In the genomic region with DNA sequence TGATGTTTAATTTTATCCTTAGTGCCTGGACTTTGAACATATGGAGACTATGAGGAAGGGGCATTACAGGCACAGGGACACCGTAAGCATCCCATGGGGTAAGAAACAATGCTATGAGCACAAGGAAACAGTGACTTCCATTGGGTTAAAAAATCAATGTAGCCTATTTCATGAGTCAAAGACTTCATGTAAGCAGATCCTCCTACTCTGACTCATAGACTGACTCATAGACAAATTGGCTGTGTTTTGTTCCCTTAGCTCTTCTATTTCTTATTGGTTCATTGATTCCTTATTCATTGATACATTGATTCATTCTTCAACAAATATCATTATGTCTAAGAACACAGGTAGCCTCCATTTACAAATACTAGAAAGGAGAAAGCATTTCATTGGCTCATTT, we compare ENCODE assay signal across 14 cellular contexts.
DNase-seq lines count a peak whose midpoint lies in the region; ATAC-seq and TF ChIP-seq lines count a peak whose summit lies in the region.
"Had no signal": no experiment of that assay in that cellular context is flagged by ENCODE, and none has a peak within 500 bp of the region (broad histone marks: within the 10 kb centered on the region; RNA-seq: fewer than 3 reads in every experiment).

No MANE protein-coding gene starts in this region.

- no peaks in the 10 kb centered on the region for H3K36me3 ChIP-seq in mesodermal cell (ENCODE audit: control insufficient read depth, insufficient read depth, low read length)
- H3K36me3 ChIP-seq in vagina = no peaks in the 10 kb centered on the region
- H3K36me3 ChIP-seq: BLaER1 treated with 17β-estradiol and CSF1 and Interleukin-3, amounts not matched to agents 10 nM and 100 nM; heart right ventricle had no signal

- no peaks in the 10 kb centered on the region for H3K27me3 ChIP-seq in dorsolateral prefrontal cortex
- no peaks in the 10 kb centered on the region for H3K27me3 ChIP-seq in vagina
- H3K27me3 ChIP-seq: BLaER1 treated with 17β-estradiol and CSF1 and Interleukin-3, amounts not matched to agents 10 nM and 100 nM; heart right ventricle had no signal

- H3K9me3 ChIP-seq in mesodermal cell (ENCODE audit: control insufficient read depth, low read length) (no peaks in the 10 kb centered on the region), vagina (no peaks in the 10 kb centered on the region)
- H3K9me3 ChIP-seq: BLaER1 treated with 17β-estradiol and CSF1 and Interleukin-3, amounts not matched to agents 10 nM and 100 nM; heart right ventricle had no signal

- intact Hi-C loops in dorsolateral prefrontal cortex (cut with DNase I) (no loop called here), vagina (cut with DNase I) (no loop called here)

- TF ChIP-seq POLR2A in vagina (IDR thresholded peaks at IDR 0.05) = no peak

- TF ChIP-seq CTCF in choroid plexus epithelial cell (conservative IDR thresholded peaks at IDR 0.05; ENCODE audit: low read depth, low read length) (no peak), dorsolateral prefrontal cortex (IDR thresholded peaks at IDR 0.05 in 54 of 56, conservative IDR thresholded peaks at IDR 0.05 in 2 of 56; ENCODE audit: low read depth in 1 of 56, partially characterized antibody in 56 of 56) (no peak), vagina (IDR thresholded peaks at IDR 0.05) (no peak)

- H3K4me1 ChIP-seq in mesodermal cell (ENCODE audit: control insufficient read depth, insufficient read depth, low read length, poor library complexity, severe bottlenecking) (peaks cover 20% of the 10 kb centered on the region), vagina (no peaks in the 10 kb centered on the region)
- H3K4me1 ChIP-seq: BLaER1 treated with 17β-estradiol and CSF1 and Interleukin-3, amounts not matched to agents 10 nM and 100 nM; heart right ventricle had no signal

- ATAC-seq in HG02981 (IDR thresholded peaks at IDR 0.05; ENCODE audit: unreplicated experiment) = no peak
- ATAC-seq: heart right ventricle, T-cell had no signal

- DNase-seq in AG08396 (ENCODE audit: low spot score) (peak; percentile 42), LHCN-M2 (ENCODE audit: low read depth) (peak; percentile 78), choroid plexus epithelial cell (ENCODE audit: low read depth) (peak; percentile 78), dorsolateral prefrontal cortex (no peak), NCI-H1694 (lab: John Stamatoyannopoulos, UW) (no peak), vagina (ENCODE audit: extremely low spot score in 2 of 2) (no peak)
- DNase-seq: activated CD4-positive, alpha-beta T cell treated with anti-CD3 and anti-CD28 coated beads, Interleukin-2, amount 10 ng/mL, durations not matched to agents 7 days and 5 days; heart right ventricle; retina; T-cell had no signal

- peak overlapping the region; percentile 68 for H3K27ac ChIP-seq in mesodermal cell (ENCODE audit: low read depth, low read length, severe bottlenecking)
- H3K27ac ChIP-seq in dorsolateral prefrontal cortex = no peak overlapping the region
- H3K27ac ChIP-seq in vagina = no peak overlapping the region
- H3K27ac ChIP-seq: BLaER1 treated with 17β-estradiol and CSF1 and Interleukin-3, amounts not matched to agents 10 nM and 100 nM; coronary artery; heart right ventricle had no signal

- no peak overlapping the region for H3K4me3 ChIP-seq in choroid plexus epithelial cell (ENCODE audit: low read depth, low read length)
- H3K4me3 ChIP-seq in mesodermal cell (ENCODE audit: extremely low read depth, insufficient read depth, low read length, poor library complexity, severe bottlenecking) = no peak overlapping the region
- no peak overlapping the region for H3K4me3 ChIP-seq in dorsolateral prefrontal cortex
- H3K4me3 ChIP-seq in vagina = no peak overlapping the region
- H3K4me3 ChIP-seq: BLaER1 treated with 17β-estradiol and CSF1 and Interleukin-3, amounts not matched to agents 10 nM and 100 nM; coronary artery; heart right ventricle had no signal

- WGBS in mesodermal cell (ENCODE audit: insufficient coverage in 2 of 2), 2 experiments = 67 to 75% methylated on average over 1 of the region's 1 CpG

Comparison
In these comparisons a context has a peak if more than half of its experiments do, and no peak if none do; other contexts are left out.
1. DNase-seq: peak in AG08396 (single experiment), LHCN-M2 (single experiment) and choroid plexus epithelial cell (single experiment); none in dorsolateral prefrontal cortex (0 of 10), NCI-H1694 (single experiment) and vagina (0 of 2).